ENCODE assay signal across 18 cellular contexts in the genomic region with DNA sequence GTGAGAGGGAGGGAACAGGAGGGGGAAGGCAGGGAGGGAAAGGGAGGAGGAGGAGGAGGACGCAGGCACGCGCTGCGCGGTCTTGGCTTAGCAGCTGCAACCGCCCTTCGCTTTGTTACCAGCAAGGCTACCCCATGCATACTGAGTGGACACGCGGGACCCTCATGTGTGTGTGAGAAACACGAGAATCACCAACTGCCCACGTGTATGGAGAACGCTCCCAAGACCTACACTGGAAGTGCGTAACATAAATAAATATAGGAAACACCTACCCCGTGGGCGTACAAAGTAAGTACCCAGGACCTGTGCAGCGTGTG.
"Had no signal": no experiment of that assay in that cellular context is flagged by ENCODE, and none has a peak within 500 bp of the region (broad histone marks: within the 10 kb centered on the region; RNA-seq: fewer than 3 reads in every experiment).

No MANE protein-coding gene starts in this region.

- DNase-seq: activated CD4-positive, alpha-beta T cell treated with anti-CD3 and anti-CD28 coated beads, Interleukin-2, amount 10 ng/mL, durations not matched to agents 7 days and 5 days; activated gamma-delta T cell treated with Interleukin-2 at 50 U/mL for 16 hours; adrenal gland; cortex of kidney; heart right ventricle; kidney glomerular epithelial cell; left ventricle myocardium inferior; mammary epithelial cell; sigmoid colon; stimulated activated CD4-positive, alpha-beta T cell treated with anti-CD3 and anti-CD28 coated beads, Interleukin-4, amount 100 ng/mL, for 24 hours; stomach; T1000; trophoblast cell had no signal

- H3K36me3 Mint-ChIP-seq: activated naive CD4-positive, alpha-beta T cell treated with anti-CD3 and anti-CD28 coated beads, Interleukin-2, amount 50 U/mL, for 72 hours; immature natural killer cell had no signal

- H3K27ac Mint-ChIP-seq: activated CD4-positive, alpha-beta T cell treated with anti-CD3 and anti-CD28 coated beads, Interleukin-2, amount 10 ng/mL, durations not matched to agents 7 days and 5 days; activated naive CD4-positive, alpha-beta T cell treated with anti-CD3 and anti-CD28 coated beads, Interleukin-2, amount 50 U/mL, for 72 hours; activated T-helper 1 cell treated with anti-CD3 and anti-CD28 coated beads, Interleukin-12 subunit alpha, Interleukin-12 subunit beta, Interleukin-2, Interleukin-4 antibody, amounts not matched to agents 30 ng/mL and 10 ng/mL and 1 ng/mL, durations not matched to agents 14 hours and 24 hours and 36 hours; immature natural killer cell; stimulated activated effector memory CD8-positive, alpha-beta T cell treated with anti-CD3 and anti-CD28 coated beads, Interleukin-12 subunit alpha, Interleukin-12 subunit beta, amount 100 ng/mL, for 72 hours had no signal

- H3K4me3 Mint-ChIP-seq: activated CD4-positive, alpha-beta T cell treated with anti-CD3 and anti-CD28 coated beads, Interleukin-2, amount 10 ng/mL, durations not matched to agents 7 days and 5 days; activated T-helper 1 cell treated with anti-CD3 and anti-CD28 coated beads, Interleukin-12 subunit alpha, Interleukin-12 subunit beta, Interleukin-2, Interleukin-4 antibody, amounts not matched to agents 30 ng/mL and 10 ng/mL and 1 ng/mL, durations not matched to agents 14 hours and 24 hours and 36 hours; immature natural killer cell; stimulated activated effector memory CD8-positive, alpha-beta T cell treated with anti-CD3 and anti-CD28 coated beads, Interleukin-12 subunit alpha, Interleukin-12 subunit beta, amount 100 ng/mL, for 72 hours had no signal

- H3K9me3 Mint-ChIP-seq: activated CD4-positive, alpha-beta T cell treated with anti-CD3 and anti-CD28 coated beads, Interleukin-2, amount 10 ng/mL, durations not matched to agents 7 days and 5 days; activated naive CD4-positive, alpha-beta T cell treated with anti-CD3 and anti-CD28 coated beads, Interleukin-2, amount 50 U/mL, for 72 hours; activated T-helper 1 cell treated with anti-CD3 and anti-CD28 coated beads, Interleukin-12 subunit alpha, Interleukin-12 subunit beta, Interleukin-2, Interleukin-4 antibody, amounts not matched to agents 30 ng/mL and 10 ng/mL and 1 ng/mL, durations not matched to agents 14 hours and 24 hours and 36 hours; immature natural killer cell; stimulated activated effector memory CD8-positive, alpha-beta T cell treated with anti-CD3 and anti-CD28 coated beads, Interleukin-12 subunit alpha, Interleukin-12 subunit beta, amount 100 ng/mL, for 72 hours had no signal

- ATAC-seq: gastroesophageal sphincter; heart right ventricle; stimulated activated effector memory CD8-positive, alpha-beta T cell treated with anti-CD3 and anti-CD28 coated beads, Interleukin-12 subunit alpha, Interleukin-12 subunit beta, amount 100 ng/mL, for 72 hours had no signal
